ENCODE assay signal across 8 cellular contexts in genomic region chr16:65226077-65226476, GRCh38.
"Had no signal": no experiment of that assay in that cellular context is flagged by ENCODE, and none has a peak within 500 bp of the region (broad histone marks: within the 10 kb centered on the region; RNA-seq: fewer than 3 reads in every experiment).

No MANE protein-coding gene starts in this region.

- H2AFZ ChIP-seq: GM23248 had no signal

- H3K9me3 ChIP-seq: HAP-1 had no signal

- H3K4me3 ChIP-seq: GM23248, HAP-1 had no signal

- H3K4me3 Mint-ChIP-seq: HFFc6, IgD-negative memory B cell had no signal

- H3K27ac Mint-ChIP-seq: HFFc6, IgD-negative memory B cell had no signal

- H3K9me3 Mint-ChIP-seq: HFFc6 had no signal

- H3K36me3 ChIP-seq: HAP-1 had no signal

- H3K36me3 Mint-ChIP-seq: IgD-negative memory B cell had no signal

- H3K9ac ChIP-seq: GM23248 had no signal

- FAIRE-seq: HepG2 had no signal

- DNase-seq: GM23248, H7, HFFc6 had no signal

- H3K4me1 ChIP-seq: HAP-1 had no signal

- ATAC-seq: HCT116, HepG2 had no signal

- H3K27ac ChIP-seq: GM23248, HL-60 had no signal

- H3K27me3 Mint-ChIP-seq: IgD-negative memory B cell had no signal
